In genomic region chr16:77675464-77676324, GRCh38 we compare ENCODE assay signal across 8 cellular contexts. TPM values are rescaled to one million over a fixed set of nuclear protein-coding genes. Genes with fewer than 3 reads are reported as not detected.
DNase-seq lines count a peak whose midpoint lies in the region; FAIRE-seq and TF ChIP-seq lines count a peak whose summit lies in the region.

No MANE protein-coding gene starts in this region.

- WGBS in transverse colon (ENCODE audit: low coverage in 1 of 2), 2 donors, result 26 to 34% methylated on average over 10 to 15 of the region's 15 CpGs

- FAIRE-seq in GM19239 (lab: Jason Lieb, UNC) (peak; percentile 90), frontal cortex (lab: Jason Lieb, UNC) (no peak)

- no peaks in the 10 kb centered on the region for H3K9me3 ChIP-seq in osteoblast (ENCODE audit: low read depth, low read length)
- H3K9me3 ChIP-seq in transverse colon, result no peaks in the 10 kb centered on the region

- H3K79me2 ChIP-seq in osteoblast (ENCODE audit: insufficient read depth, low read length), result no peaks in the 10 kb centered on the region

- intact Hi-C loops in transverse colon (cut with DNase I; ENCODE audit: low total_unique reads), result loop anchor here (2.0 kb wide), 1 partner anchor 295 kb away; no protein-coding TSS in a partner anchor

- no peak overlapping the region for H3K4me2 ChIP-seq in osteoblast (ENCODE audit: insufficient read depth, low read length)

- in situ Hi-C loops in transverse colon (cut with MboI; ENCODE audit: low pct_ligation_motif_present in 1 of 4, low pct_unique_long_range_greater_than_20kb in 1 of 4, low sequenced_read_pairs in 3 of 4), result loop anchor here (5.0 to 10.0 kb wide), 2 partner anchors 297 to 299 kb away; no protein-coding TSS in a partner anchor

- no peaks in the 10 kb centered on the region for H3K36me3 ChIP-seq in osteoblast (ENCODE audit: insufficient read depth, low read length)
- no peaks in the 10 kb centered on the region for H3K36me3 ChIP-seq in transverse colon

- H3K27me3 ChIP-seq in osteoblast (ENCODE audit: insufficient read depth, low read length) (no peaks in the 10 kb centered on the region), transverse colon (peaks cover 4% of the 10 kb centered on the region)

- H2AFZ ChIP-seq in osteoblast (ENCODE audit: low read length), result no peak overlapping the region

- H3K4me3 ChIP-seq in osteoblast (ENCODE audit: insufficient read depth, low read length), result no peak overlapping the region
- H3K4me3 ChIP-seq in transverse colon, result no peak overlapping the region

- peak; percentile 52 for DNase-seq in AG09319 (ENCODE audit: extremely low read depth, low read depth)
- DNase-seq in GM19239 (ENCODE audit: insufficient read length, low spot score), result peak; percentile 56
- peak; percentile 24 for DNase-seq in SHP77 treated with DMSO at 0.1 percent for 48 hours (lab: John Stamatoyannopoulos, UW)
- DNase-seq in activated effector memory CD4-positive, alpha-beta T cell treated with Interleukin-2 at 50 U/mL for 16 hours, result peak; percentile 27
- peak; percentile 12 to 65 for DNase-seq in frontal cortex (ENCODE audit: low spot score in 2 of 2)
- peak; percentile 84 for DNase-seq in osteoblast (ENCODE audit: insufficient read length, low spot score, missing footprints)
- DNase-seq in transverse colon, result peak; percentile 71

- no peak for TF ChIP-seq EP300 in transverse colon (IDR thresholded peaks at IDR 0.05; ENCODE audit: low read depth)

- no peaks in the 10 kb centered on the region for H3K4me1 ChIP-seq in osteoblast (ENCODE audit: insufficient read depth, low read length)
- H3K4me1 ChIP-seq in transverse colon, result peaks cover 0 to 5% (median 0%) of the 10 kb centered on the region in 4 donors

- TF ChIP-seq CTCF in AG09319 (IDR thresholded peaks at IDR 0.05; ENCODE audit: low read depth, low read length) (peak; percentile 91), LNCAP (IDR thresholded peaks at IDR 0.05) (peak; percentile 84), osteoblast (IDR thresholded peaks at IDR 0.05; ENCODE audit: extremely low read depth, low read depth, low read length) (peak; percentile 94), transverse colon (IDR thresholded peaks at IDR 0.05) (peak; percentile 88 to 94 (median 89))

- no peak for TF ChIP-seq POLR2A in transverse colon (IDR thresholded peaks at IDR 0.05)

- H4K20me1 ChIP-seq in osteoblast (ENCODE audit: insufficient read depth, low read length), result no peaks in the 10 kb centered on the region

- H3K27ac ChIP-seq in osteoblast (ENCODE audit: low read depth, low read length), result no peak overlapping the region
- no peak overlapping the region for H3K27ac ChIP-seq in transverse colon

RNA-seq across cellular contexts. Expression of gene NUDT7, which starts 46.6 kb away (rescaled TPM):
- 0.82 TPM for total RNA-seq in frontal cortex
- 2.9 and 5.1 TPM in 2 replicates for total RNA-seq in osteoblast
- total RNA-seq in transverse colon, result 10 to 100 TPM in 2 of 4 donors, 1 to 10 TPM in 2; 2.4 to 18.2 (median 8.7) TPM

Comparison
In these comparisons a context has a peak if more than half of its experiments do, and no peak if none do; other contexts are left out.
1. DNase-seq: peak in every context shown above with its lines; median percentile 84 in osteoblast; 71 in transverse colon; 56 in GM19239; 52 in AG09319; 38 in frontal cortex; 27 in activated effector memory CD4-positive, alpha-beta T cell treated with Interleukin-2 at 50 U/mL for 16 hours; 24 in SHP77 treated with DMSO at 0.1 percent for 48 hours.